In the genomic region with DNA sequence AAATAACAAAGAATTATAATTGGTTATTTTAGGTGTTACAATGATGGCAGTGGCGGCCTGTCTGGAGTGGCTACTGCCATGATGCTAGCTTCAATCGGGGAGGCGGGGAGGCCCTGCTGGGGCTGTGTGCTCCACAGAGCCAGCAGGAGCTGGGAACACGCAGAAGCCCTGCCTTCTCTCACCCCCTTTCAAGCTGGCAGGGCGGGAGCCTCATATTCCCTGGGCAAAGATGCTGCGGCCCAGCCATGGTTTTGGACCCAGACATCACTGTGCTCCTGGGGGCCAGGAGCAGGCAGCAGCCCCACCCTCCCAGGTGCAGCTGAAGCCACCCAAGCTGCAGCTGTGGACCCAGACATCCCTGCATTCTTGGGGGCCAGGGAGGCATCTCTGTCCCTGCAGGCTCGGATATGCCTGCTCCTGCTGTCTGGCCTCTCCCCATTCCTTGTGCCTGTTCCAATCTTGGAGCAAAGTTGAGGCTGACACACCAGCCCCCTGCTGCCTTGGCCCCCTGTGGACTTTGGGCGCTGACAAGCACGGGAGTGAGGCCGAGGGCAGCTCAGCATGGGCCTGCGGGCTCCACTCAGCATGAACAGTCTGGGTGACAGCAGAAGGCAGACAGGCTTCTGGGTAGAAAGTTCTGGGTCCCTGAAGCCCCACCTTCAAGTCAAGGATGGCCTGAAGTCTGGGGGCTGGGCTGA, we compare ENCODE assay signal across 23 cellular contexts.
"Had no signal": no experiment of that assay in that cellular context is flagged by ENCODE, and none has a peak within 500 bp of the region (broad histone marks: within the 10 kb centered on the region; RNA-seq: fewer than 3 reads in every experiment).

No MANE protein-coding gene starts in this region.

- H3K36me3 ChIP-seq: ascending aorta had no signal

- H3K27me3 ChIP-seq: ascending aorta had no signal

- H3K27ac ChIP-seq: ascending aorta, coronary artery, dorsolateral prefrontal cortex had no signal

- H3K9me3 ChIP-seq: ascending aorta had no signal

- H3K4me3 ChIP-seq: ascending aorta, coronary artery, dorsolateral prefrontal cortex had no signal

- DNase-seq: activated CD4-positive, alpha-beta memory T cell treated with anti-CD3 and anti-CD28 coated beads for 36 hours; activated CD4-positive, alpha-beta T cell treated with anti-CD3 and anti-CD28 coated beads for 36 hours; activated CD4-positive, alpha-beta T cell treated with anti-CD3 and anti-CD28 coated beads, Interleukin-2, amount 10 ng/mL, durations not matched to agents 24 days and 14 days; activated CD4-positive, CD25-positive, alpha-beta regulatory T cell; activated CD4-positive, CD25-positive, alpha-beta regulatory T cell treated with anti-CD3 and anti-CD28 coated beads, Interleukin-2, amount 50 U/mL, for 72 hours; activated CD8-positive, alpha-beta memory T cell treated with anti-CD3 and anti-CD28 coated beads, Interleukin-2, amount 50 U/mL, for 48 hours; activated gamma-delta T cell; activated naive CD4-positive, alpha-beta T cell; activated naive CD4-positive, alpha-beta T cell treated with anti-CD3 and anti-CD28 coated beads, Interleukin-2, amount 10 ng/mL, durations not matched to agents 7 days and 5 days; activated naive CD8-positive, alpha-beta T cell treated with anti-CD3 and anti-CD28 coated beads, Interleukin-2, amount 10 ng/mL, durations not matched to agents 7 days and 5 days; activated T-cell treated with anti-CD3 and anti-CD28 coated beads for 4 hours; activated T-cell treated with anti-CD3 and anti-CD28 coated beads, Interleukin-2, amount 50 U/mL, for 24 hours; activated T-cell treated with anti-CD3 and anti-CD28 coated beads, Interleukin-2, amount 50 U/mL, for 72 hours; caudate nucleus; dorsolateral prefrontal cortex; effector memory CD4-positive, alpha-beta T cell; endodermal cell; foreskin fibroblast; head of caudate nucleus; T-helper 1 cell; T-helper 17 cell had no signal

- H3K4me1 ChIP-seq: ascending aorta had no signal
